7 cellular contexts compared by ENCODE assay signal in the genomic region with DNA sequence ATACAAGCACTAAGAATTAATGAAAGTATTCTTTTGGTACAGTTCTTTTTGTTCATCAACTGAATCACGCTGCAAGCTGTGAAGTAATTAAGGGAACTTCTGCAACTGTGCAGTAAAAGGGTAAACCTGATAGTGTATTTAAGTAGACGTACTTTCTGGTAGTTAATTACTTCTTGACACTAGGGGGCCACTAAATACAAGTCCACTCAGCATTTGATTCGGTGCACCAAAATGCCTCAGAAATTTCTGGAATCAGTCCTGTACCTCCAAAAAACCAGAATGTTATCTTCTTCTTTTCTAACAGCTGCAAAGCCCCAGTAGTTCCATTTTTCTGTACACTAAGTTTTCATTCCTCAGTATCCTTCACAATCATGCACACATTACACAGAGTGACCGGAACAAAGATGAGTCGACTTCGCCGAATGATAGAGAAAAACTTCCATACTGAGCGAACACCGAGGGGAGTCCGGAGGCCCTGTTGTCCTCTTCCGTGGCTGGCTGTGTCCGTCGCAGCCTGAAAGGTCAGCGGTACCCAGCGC. TPM values are rescaled to one million over a fixed set of nuclear protein-coding genes. Genes with fewer than 3 reads are reported as not detected.
A peak's percentile ranks its signal among the peaks of the same experiment; 100 is the strongest.
DNase-seq lines count a peak whose midpoint lies in the region; ATAC-seq and TF ChIP-seq lines count a peak whose summit lies in the region.

No MANE protein-coding gene starts in this region.

- peak; percentile 55 for ATAC-seq in lung (ENCODE audit: insufficient read depth, low FRiP score)

- in situ Hi-C loops in G401 (cut with HindIII; ENCODE audit: low sequenced_read_pairs) = no loop called here
- in situ Hi-C loops in transverse colon (cut with MboI; ENCODE audit: low pct_ligation_motif_present in 1 of 4, low pct_unique_long_range_greater_than_20kb in 1 of 4, low sequenced_read_pairs in 3 of 4) = no loop called here

- H3K4me1 ChIP-seq in SJCRH30 (peaks cover 13% of the 10 kb centered on the region), lung (ENCODE audit: control insufficient read depth in 2 of 2, insufficient read depth in 2 of 2, low read length in 2 of 2) (peaks cover 7% of the 10 kb centered on the region in 2 donors), transverse colon (peaks cover 18 to 33% (median 23%) of the 10 kb centered on the region in 4 donors)

- TF ChIP-seq EP300 in transverse colon (IDR thresholded peaks at IDR 0.05; ENCODE audit: low read depth) = no peak

- H3K9me3 ChIP-seq in SJCRH30 (replicated peaks) (no peaks in the 10 kb centered on the region), lung (ENCODE audit: control insufficient read depth in 2 of 2, insufficient read depth in 1 of 2, low read length in 1 of 2) (no peaks in the 10 kb centered on the region), transverse colon (no peaks in the 10 kb centered on the region)

- TF ChIP-seq CTCF in GM20000 (IDR thresholded peaks at IDR 0.05; ENCODE audit: extremely low read depth, missing control alignments) = no peak
- TF ChIP-seq CTCF in lung (IDR thresholded peaks at IDR 0.05; ENCODE audit: control extremely low read depth, extremely low read depth) = peak; percentile 23
- TF ChIP-seq CTCF in transverse colon (IDR thresholded peaks at IDR 0.05) = peak; percentile 51 to 69 (median 53)

- TF ChIP-seq POLR2A in transverse colon (IDR thresholded peaks at IDR 0.05) = no peak

- H3K36me3 ChIP-seq in SJCRH30 (peaks cover 31% of the 10 kb centered on the region), lung (ENCODE audit: control insufficient read depth in 2 of 2, insufficient read depth in 2 of 2, low read length in 2 of 2) (peaks cover 2 to 4% of the 10 kb centered on the region in 2 donors), transverse colon (peaks cover 0 to 28% (median 10%) of the 10 kb centered on the region in 4 donors)

- WGBS in lung, 2 donors = 1 to 2% methylated on average over 15 of the region's 15 CpGs
- 0 to 1% methylated on average over 2 to 15 of the region's 15 CpGs for WGBS in transverse colon (ENCODE audit: low coverage in 1 of 2), 2 donors

- H3K27me3 ChIP-seq in SJCRH30 (no peaks in the 10 kb centered on the region), lung (ENCODE audit: control insufficient read depth, insufficient read depth) (no peaks in the 10 kb centered on the region), transverse colon (no peaks in the 10 kb centered on the region)

- H3K4me3 ChIP-seq in SJCRH30 (peak overlapping the region; percentile 91), lung (peak overlapping the region; percentile 95), transverse colon (peak overlapping the region; percentile 71 to 93 (median 84))

- intact Hi-C loops in transverse colon (cut with DNase I; ENCODE audit: low total_unique reads) = no loop called here

- H3K27ac ChIP-seq in SJCRH30 (peak overlapping the region; percentile 51), lung (ENCODE audit: low read depth in 1 of 2, low read length in 1 of 2) (peak overlapping the region; percentile 38 to 77), transverse colon (peak overlapping the region; percentile 84 to 88 (median 87))

- peak; percentile 18 for DNase-seq in G401 (ENCODE audit: low spot score)
- DNase-seq in GM20000 (ENCODE audit: low spot score) = peak; percentile 41
- peak; percentile 11 for DNase-seq in HPDE6-E6E7 (ENCODE audit: extremely low spot score)
- peak; percentile 14 to 57 for DNase-seq in SJCRH30
- peak; percentile 73 for DNase-seq in dermis blood vessel endothelial cell
- DNase-seq in lung (ENCODE audit: low spot score) = no peak
- no peak for DNase-seq in transverse colon

RNA-seq across cellular contexts. Expression of a gene that starts 0.5 kb away (rescaled TPM):
- total RNA-seq in G401 (2014; rRNA removed; shearing (Covaris generic)) = 67.7 and 87.9 TPM in 2 replicates
- 67.7 and 73.2 TPM in 2 replicates for total RNA-seq in SJCRH30 (2014; rRNA removed; shearing (Covaris generic))
- total RNA-seq in dermis blood vessel endothelial cell = 41.2 and 49.2 TPM in 2 replicates
- 10 to 100 TPM; 21.6 to 45.7 TPM for total RNA-seq in lung
- 10 to 100 TPM; 13.0 to 21.4 TPM for polyA plus RNA-seq in lung
- total RNA-seq in transverse colon = 10 to 100 TPM; 19.3 to 27.0 (median 24.7) TPM

RNA-seq across cellular contexts. Expression of a gene that starts 0.6 kb away (rescaled TPM):
- total RNA-seq in G401 (2014; rRNA removed; shearing (Covaris generic)) = 21.1 and 37.4 TPM in 2 replicates
- 162 and 188 TPM in 2 replicates for total RNA-seq in SJCRH30 (2014; rRNA removed; shearing (Covaris generic))
- total RNA-seq in dermis blood vessel endothelial cell (78.1 and 101 TPM in 2 replicates), lung (10 to 100 TPM; 34.4 to 78.3 TPM), transverse colon (10 to 100 TPM; 24.7 to 88.0 (median 37.4) TPM)
- 10 to 100 TPM; 66.7 to 85.6 TPM for polyA plus RNA-seq in lung

Comparison
In these comparisons a context has a peak if more than half of its experiments do, and no peak if none do; other contexts are left out.
1. DNase-seq: peak in G401 (single experiment), GM20000 (single experiment), HPDE6-E6E7 (single experiment), SJCRH30 (2 of 2) and dermis blood vessel endothelial cell (single experiment); none in lung (single experiment) and transverse colon (single experiment).
2. Peak in every context shown above with its lines, with median percentiles within 50 percentile points of each other: H3K27ac ChIP-seq and H3K4me3 ChIP-seq.